In the genomic region with DNA sequence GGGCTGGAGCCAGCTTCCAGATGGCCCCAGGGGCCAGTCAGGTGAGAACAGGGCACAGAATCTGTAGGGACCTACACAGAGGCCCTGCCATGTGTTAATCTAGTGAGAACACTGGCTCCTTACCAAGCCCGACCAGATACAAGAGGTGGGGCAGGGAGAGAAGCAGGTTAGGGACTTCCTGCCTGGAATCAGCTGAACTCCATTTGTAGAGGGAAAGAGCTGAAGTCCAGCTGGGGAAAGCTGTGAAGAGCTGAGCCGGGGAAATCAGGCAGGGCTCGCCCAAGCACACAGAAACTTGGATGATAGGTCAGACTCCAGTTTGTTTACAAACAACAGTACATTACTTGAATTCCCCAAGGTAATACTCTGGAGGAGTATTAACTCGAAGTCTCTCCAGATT, we compare ENCODE assay signal across 19 cellular contexts. TPM values are rescaled to one million over a fixed set of nuclear protein-coding genes. Genes with fewer than 3 reads are reported as not detected.
A peak's percentile ranks its signal among the peaks of the same experiment; 100 is the strongest.
DNase-seq lines count a peak whose midpoint lies in the region; FAIRE-seq and TF ChIP-seq lines count a peak whose summit lies in the region.
"Had no signal": no experiment of that assay in that cellular context is flagged by ENCODE, and none has a peak within 500 bp of the region (broad histone marks: within the 10 kb centered on the region; RNA-seq: fewer than 3 reads in every experiment).

No MANE protein-coding gene starts in this region.

- no peak overlapping the region for H3K4ac ChIP-seq in mesenchymal stem cell (ENCODE audit: low read depth in 1 of 2, low read length in 2 of 2)

- no peak overlapping the region for H3K9ac ChIP-seq in mesenchymal stem cell (ENCODE audit: low read length)
- H3K9ac ChIP-seq: BLaER1 treated with 17β-estradiol and CSF1 and Interleukin-3, amounts not matched to agents 10 nM and 100 nM had no signal

- no peak overlapping the region for H2AK5ac ChIP-seq in mesenchymal stem cell (ENCODE audit: low read length, severe bottlenecking)

- H3K27ac ChIP-seq in HEK293 (ENCODE audit: extremely low read depth, low read depth, low read length): no peak overlapping the region
- no peak overlapping the region for H3K27ac ChIP-seq in mesenchymal stem cell (ENCODE audit: low read length, poor library complexity, severe bottlenecking)
- peak overlapping the region in 7 of 8 donors; percentile 1 to 52 (median 17) for H3K27ac ChIP-seq in spleen
- no peak overlapping the region for H3K27ac ChIP-seq in WERI-Rb-1
- H3K27ac ChIP-seq: BLaER1 treated with 17β-estradiol and CSF1 and Interleukin-3, amounts not matched to agents 10 nM and 100 nM; cardiac muscle cell; SJSA1 had no signal

- H3K4me3 ChIP-seq in HEK293 (ENCODE audit: low read depth, low read length) (no peak overlapping the region), mesenchymal stem cell (ENCODE audit: insufficient read depth in 1 of 2, low read depth in 1 of 2, low read length in 2 of 2) (no peak overlapping the region), spleen (no peak overlapping the region), WERI-Rb-1 (ENCODE audit: low read depth, low read length) (no peak overlapping the region)
- H3K4me3 ChIP-seq: BLaER1 treated with 17β-estradiol and CSF1 and Interleukin-3, amounts not matched to agents 10 nM and 100 nM; cardiac muscle cell; SJSA1 had no signal

- H2AFZ ChIP-seq in mesenchymal stem cell (ENCODE audit: low read depth, low read length): no peak overlapping the region

- H4K91ac ChIP-seq in mesenchymal stem cell (ENCODE audit: low read length): peak overlapping the region; percentile 12

- H3K23ac ChIP-seq in mesenchymal stem cell (ENCODE audit: low read length in 2 of 2): no peak overlapping the region

- peak overlapping the region; percentile 38 for H2BK15ac ChIP-seq in mesenchymal stem cell (ENCODE audit: low read depth, poor library complexity, severe bottlenecking)

- H3K79me1 ChIP-seq in mesenchymal stem cell (replicated peaks; ENCODE audit: low read length, poor library complexity, severe bottlenecking): no peaks in the 10 kb centered on the region

- peak overlapping the region; percentile 30 for H4K8ac ChIP-seq in mesenchymal stem cell (ENCODE audit: low read length)

- no peaks in the 10 kb centered on the region for H3K36me3 ChIP-seq in HEK293 (ENCODE audit: control insufficient read depth in 2 of 2, insufficient read depth in 1 of 2, low read length in 2 of 2)
- no peaks in the 10 kb centered on the region for H3K36me3 ChIP-seq in mesenchymal stem cell (ENCODE audit: control insufficient read depth in 1 of 2, insufficient read depth in 2 of 2, low read depth in 1 of 2, low read length in 2 of 2)
- no peaks in the 10 kb centered on the region for H3K36me3 ChIP-seq in spleen
- no peaks in the 10 kb centered on the region for H3K36me3 ChIP-seq in WERI-Rb-1
- H3K36me3 ChIP-seq: BLaER1 treated with 17β-estradiol and CSF1 and Interleukin-3, amounts not matched to agents 10 nM and 100 nM; cardiac muscle cell; SJSA1 had no signal

- TF ChIP-seq POLR2A in spleen (IDR thresholded peaks at IDR 0.05): no peak

- TF ChIP-seq CTCF in HEK293 (tag by site-specific recombination; IDR thresholded peaks at IDR 0.05) (no peak), spleen (IDR thresholded peaks at IDR 0.05 in 8 of 11, conservative IDR thresholded peaks at IDR 0.05 in 3 of 11) (no peak), WERI-Rb-1 (IDR thresholded peaks at IDR 0.05; ENCODE audit: low read depth, low read length) (no peak)

- H3K4me2 ChIP-seq in mesenchymal stem cell (ENCODE audit: low read length, poor library complexity, severe bottlenecking): no peak overlapping the region
- H3K4me2 ChIP-seq: BLaER1 treated with 17β-estradiol and CSF1 and Interleukin-3, amounts not matched to agents 10 nM and 100 nM had no signal

- H3K18ac ChIP-seq in mesenchymal stem cell (ENCODE audit: low read depth in 1 of 2, low read length in 2 of 2): peak overlapping the region in 1 of 2 experiments; percentile 25

- H3K4me1 ChIP-seq in HEK293 (ENCODE audit: control insufficient read depth, insufficient read depth, low read length) (peaks cover 18% of the 10 kb centered on the region), mesenchymal stem cell (ENCODE audit: control insufficient read depth, insufficient read depth, low read depth, low read length) (peaks cover 3% of the 10 kb centered on the region), spleen (peaks cover 0 to 17% (median 6%) of the 10 kb centered on the region in 6 donors)

- DNase-seq in mesenchymal stem cell (peak; percentile 57), spleen (no peak), DMS114 treated with DMSO at 0.1 percent for 48 hours (lab: John Stamatoyannopoulos, UW; ENCODE audit: unreplicated experiment) (no peak), mucosa of gallbladder (ENCODE audit: low spot score) (no peak), WERI-Rb-1 (no peak)
- DNase-seq in stimulated activated CD4-positive, alpha-beta T cell treated with anti-CD3 and anti-CD28 coated beads, Interleukin-2, amount 100 ng/mL, for 48 hours: no peak
- DNase-seq: activated CD4-positive, alpha-beta T cell treated with anti-CD3 and anti-CD28 coated beads, Interleukin-2, amount 10 ng/mL, durations not matched to agents 7 days and 5 days; activated T-cell treated with anti-CD3 and anti-CD28 coated beads, Interleukin-2, amount 50 U/mL, for 1 hour; DMS79; effector memory CD4-positive, alpha-beta T cell; midbrain; NCI-H146; NCI-H510A had no signal

- CTCF ChIA-PET in HEK293 (lab: Yijun Ruan, JAX): no interaction called here

- peak; percentile 94 for FAIRE-seq in endometrium (lab: Jason Lieb, UNC)
- FAIRE-seq: frontal cortex had no signal

- H2BK12ac ChIP-seq in mesenchymal stem cell (ENCODE audit: low read length in 2 of 2): peak overlapping the region in 1 of 2 experiments; percentile 74

- H2BK5ac ChIP-seq in mesenchymal stem cell (ENCODE audit: low read depth, low read length, poor library complexity, severe bottlenecking): no peak overlapping the region

- H2BK120ac ChIP-seq in mesenchymal stem cell (ENCODE audit: low read depth, low read length): peak overlapping the region; percentile 51

- intact Hi-C loops in spleen (cut with DNase I; ENCODE audit: low total_unique reads): no loop called here

- H3K27me3 ChIP-seq in mesenchymal stem cell (ENCODE audit: control insufficient read depth in 1 of 2, insufficient read depth in 1 of 2, low read length in 2 of 2) (no peaks in the 10 kb centered on the region), spleen (replicated peaks in 1 of 7) (peaks cover 0 to 5% (median 0%) of the 10 kb centered on the region in 7 donors), WERI-Rb-1 (ENCODE audit: insufficient read depth, low read depth, severe bottlenecking) (no peaks in the 10 kb centered on the region)
- H3K27me3 ChIP-seq: cardiac muscle cell, SJSA1 had no signal

- H3K9me3 ChIP-seq in HEK293 (ENCODE audit: control insufficient read depth, insufficient read depth, low read depth, low read length): no peaks in the 10 kb centered on the region
- H3K9me3 ChIP-seq in mesenchymal stem cell (ENCODE audit: control insufficient read depth, low read length): no peaks in the 10 kb centered on the region
- no peaks in the 10 kb centered on the region for H3K9me3 ChIP-seq in spleen
- H3K9me3 ChIP-seq in WERI-Rb-1 (ENCODE audit: severe bottlenecking): no peaks in the 10 kb centered on the region
- H3K9me3 ChIP-seq: BLaER1 treated with 17β-estradiol and CSF1 and Interleukin-3, amounts not matched to agents 10 nM and 100 nM; SJSA1 had no signal

- H3K14ac ChIP-seq in mesenchymal stem cell (ENCODE audit: low read length in 2 of 2): no peak overlapping the region

- POLR2A ChIA-PET in HEK293 (lab: Yijun Ruan, JAX): no interaction called here

- 27% methylated on average over 3 of the region's 4 CpGs for WGBS in mesenchymal stem cell
- 43 to 74% (median 67%) methylated on average over 4 of the region's 4 CpGs for WGBS in spleen, 5 donors

TF ChIP-seq in HEK293, 187 proteins besides CTCF, POLR2A, EP300 and RAD21:
- no peak for TF ChIP-seq ZNF394 (tag by site-specific recombination; IDR thresholded peaks at IDR 0.05; ENCODE audit: borderline replicate concordance)
- TF ChIP-seq, protein P1, sequence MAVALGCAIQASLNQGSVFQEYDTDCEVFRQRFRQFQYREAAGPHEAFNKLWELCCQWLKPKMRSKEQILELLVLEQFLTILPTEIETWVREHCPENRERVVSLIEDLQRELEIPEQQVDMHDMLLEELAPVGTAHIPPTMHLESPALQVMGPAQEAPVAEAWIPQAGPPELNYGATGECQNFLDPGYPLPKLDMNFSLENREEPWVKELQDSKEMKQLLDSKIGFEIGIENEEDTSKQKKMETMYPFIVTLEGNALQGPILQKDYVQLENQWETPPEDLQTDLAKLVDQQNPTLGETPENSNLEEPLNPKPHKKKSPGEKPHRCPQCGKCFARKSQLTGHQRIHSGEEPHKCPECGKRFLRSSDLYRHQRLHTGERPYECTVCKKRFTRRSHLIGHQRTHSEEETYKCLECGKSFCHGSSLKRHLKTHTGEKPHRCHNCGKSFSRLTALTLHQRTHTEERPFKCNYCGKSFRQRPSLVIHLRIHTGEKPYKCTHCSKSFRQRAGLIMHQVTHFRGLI (tag by site-specific recombination; IDR thresholded peaks at IDR 0.05): 0 out of 2 replicates have a peak, but pooled peaks have one; percentile 31

RNA-seq across cellular contexts. Expression of a gene that starts 46.7 kb away (rescaled TPM):
- 17.5 TPM for polyA plus RNA-seq in mesenchymal stem cell (2013, experiment 1 of 2)
- 17.8 TPM for polyA plus RNA-seq in mesenchymal stem cell (2013, experiment 2 of 2)
- total RNA-seq in spleen: 10 to 100 TPM; 13.2 to 44.7 (median 16.2) TPM
- polyA plus RNA-seq in spleen: 1 to 10 TPM; 1.5 to 3.0 (median 2.8) TPM
- 3.9 TPM for total RNA-seq in mucosa of gallbladder
- total RNA-seq: cardiac muscle cell had no signal
- polyA plus RNA-seq: cardiac muscle cell had no signal

Comparison
In these comparisons a context has a peak if more than half of its experiments do, and no peak if none do; other contexts are left out.
1. H3K27ac ChIP-seq: peak in spleen (7 of 8); none in HEK293 (single experiment), mesenchymal stem cell (single experiment) and WERI-Rb-1 (single experiment).